ENCODE assay signal across 1 cellular context in genomic region chr14:24185741-24186140, GRCh38.
A peak's percentile ranks its signal among the peaks of the same experiment; 100 is the strongest.
TF ChIP-seq lines count a peak whose summit lies in the region.

No MANE protein-coding gene starts in this region.

TF ChIP-seq in HepG2, 621 proteins besides CTCF, POLR2A, EP300 and RAD21:
- TF ChIP-seq, protein P1, sequence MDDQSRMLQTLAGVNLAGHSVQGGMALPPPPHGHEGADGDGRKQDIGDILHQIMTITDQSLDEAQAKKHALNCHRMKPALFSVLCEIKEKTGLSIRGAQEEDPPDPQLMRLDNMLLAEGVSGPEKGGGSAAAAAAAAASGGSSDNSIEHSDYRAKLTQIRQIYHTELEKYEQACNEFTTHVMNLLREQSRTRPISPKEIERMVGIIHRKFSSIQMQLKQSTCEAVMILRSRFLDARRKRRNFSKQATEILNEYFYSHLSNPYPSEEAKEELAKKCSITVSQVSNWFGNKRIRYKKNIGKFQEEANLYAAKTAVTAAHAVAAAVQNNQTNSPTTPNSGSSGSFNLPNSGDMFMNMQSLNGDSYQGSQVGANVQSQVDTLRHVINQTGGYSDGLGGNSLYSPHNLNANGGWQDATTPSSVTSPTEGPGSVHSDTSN (CRISPR knock-in tag; IDR thresholded peaks at IDR 0.05; ENCODE audit: borderline replicate concordance) = no peak
- TF ChIP-seq SIN3A (IDR thresholded peaks at IDR 0.05; ENCODE audit: borderline replicate concordance, low read depth, low read length) = no peak
- TF ChIP-seq ZNF329 (CRISPR knock-in tag; IDR thresholded peaks at IDR 0.05; ENCODE audit: low read depth) = 0 out of 2 replicates have a peak, but pooled peaks have one; percentile 6
- TF ChIP-seq EED (CRISPR knock-in tag; IDR thresholded peaks at IDR 0.05) = 0 out of 2 replicates have a peak, but pooled peaks have one; percentile 20
- TF ChIP-seq IRF1 (CRISPR knock-in tag; IDR thresholded peaks at IDR 0.05; ENCODE audit: low read depth) = no peak
- no peak for TF ChIP-seq HDAC2 (CRISPR knock-in tag; IDR thresholded peaks at IDR 0.05)
TF ChIP-seq in HepG2: peak in this region for 2.
